Comparison of ENCODE assay signal across 9 cellular contexts in the genomic region with DNA sequence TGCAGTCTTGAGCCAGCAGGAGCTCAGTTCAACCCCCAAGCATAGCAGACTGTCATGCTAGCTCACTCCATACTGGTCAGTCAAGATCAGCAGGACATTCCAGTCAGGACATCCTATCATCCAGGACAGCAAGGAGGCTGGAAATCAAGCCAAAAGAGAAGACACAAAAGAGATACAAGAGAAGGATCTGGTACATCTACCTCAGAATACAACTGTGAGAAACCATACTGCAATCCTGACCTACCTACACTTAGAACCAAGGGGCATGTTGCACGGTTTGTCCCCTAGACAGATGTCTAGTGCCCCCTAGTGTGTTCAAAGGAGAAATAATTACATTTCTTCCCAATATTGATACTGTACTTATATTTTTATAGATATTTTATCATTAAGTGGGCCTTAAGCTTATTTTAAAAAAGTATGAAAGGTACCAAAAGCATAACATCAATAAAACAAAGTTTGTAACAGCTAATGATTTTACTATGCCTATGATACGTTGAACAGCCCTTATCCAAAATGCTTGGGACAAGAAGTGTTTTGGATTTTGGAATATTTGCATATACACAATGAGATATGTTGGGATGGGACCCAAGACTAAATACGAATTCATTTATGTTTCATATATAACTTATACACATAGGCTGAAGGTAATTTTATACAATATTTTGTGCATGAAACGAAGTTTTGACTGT. TPM values are rescaled to one million over a fixed set of nuclear protein-coding genes. Genes with fewer than 3 reads are reported as not detected.
A peak's percentile ranks its signal among the peaks of the same experiment; 100 is the strongest.
DNase-seq lines count a peak whose midpoint lies in the region; ATAC-seq, FAIRE-seq and TF ChIP-seq lines count a peak whose summit lies in the region.
"Had no signal": no experiment of that assay in that cellular context is flagged by ENCODE, and none has a peak within 500 bp of the region (broad histone marks: within the 10 kb centered on the region; RNA-seq: fewer than 3 reads in every experiment).

No MANE protein-coding gene starts in this region.

- no peak for TF ChIP-seq POLR2A in endothelial cell of umbilical vein (IDR thresholded peaks at IDR 0.05; ENCODE audit: low read depth, low read length)
- no peak for TF ChIP-seq POLR2A in GM18505 (IDR thresholded peaks at IDR 0.05; ENCODE audit: borderline replicate concordance, extremely low read depth, insufficient read depth, insufficient read length)

- BruUV-seq in PC-3 (replicated peaks; lab: Mats Ljungman, UMichigan): no TSS peak
- BruUV-seq in endothelial cell of umbilical vein (replicated peaks; lab: Mats Ljungman, UMichigan): no TSS peak

- FAIRE-seq in endothelial cell of umbilical vein (lab: Jason Lieb, UNC): peak; percentile 75

- TF ChIP-seq CTCF in PC-3 (conservative IDR thresholded peaks at IDR 0.05; ENCODE audit: low read depth, low read length) (peak; percentile 99), endothelial cell of umbilical vein (IDR thresholded peaks at IDR 0.05; ENCODE audit: extremely low read depth in 1 of 2, insufficient read depth in 1 of 2, low read depth in 1 of 2, low read length in 2 of 2) (peak; percentile 40 to 49), neural cell (IDR thresholded peaks at IDR 0.05; ENCODE audit: poor library complexity, severe bottlenecking) (peak; percentile 71)

- peak; percentile 72 for TF ChIP-seq RAD21 in neural cell (conservative IDR thresholded peaks at IDR 0.05)

- intact Hi-C loops in PC-3 (cut with micrococcal nuclease) (loop anchor here (1.0 to 10.0 kb wide), 2 partner anchors 105 to 957 kb away; no protein-coding TSS in a partner anchor), endothelial cell of umbilical vein (cut with micrococcal nuclease) (loop anchor here (1.0 to 10.0 kb wide), 4 partner anchors 105 to 957 kb away; no protein-coding TSS in a partner anchor)

- H3K4me1 ChIP-seq in PC-3 (ENCODE audit: insufficient read depth, low read length) (peaks cover 5% of the 10 kb centered on the region), endothelial cell of umbilical vein (ENCODE audit: control insufficient read depth, extremely low read depth, insufficient read depth, low read length) (peaks cover 2% of the 10 kb centered on the region)
- H3K4me1 ChIP-seq: SJSA1 had no signal

- peak; percentile 75 for ATAC-seq in PC-3
- ATAC-seq in HG03432 (IDR thresholded peaks at IDR 0.05; ENCODE audit: unreplicated experiment): no peak
- ATAC-seq in GM18505 (IDR thresholded peaks at IDR 0.05; ENCODE audit: unreplicated experiment): no peak

- H3K9me3 ChIP-seq in PC-3 (ENCODE audit: low read length) (no peaks in the 10 kb centered on the region), endothelial cell of umbilical vein (replicated peaks; ENCODE audit: control insufficient read depth, insufficient read depth, low read length) (no peaks in the 10 kb centered on the region), neural cell (ENCODE audit: low read length) (no peaks in the 10 kb centered on the region)
- H3K9me3 ChIP-seq: SJSA1 had no signal

- H3K79me2 ChIP-seq in PC-3 (ENCODE audit: low read length) (peaks cover 6% of the 10 kb centered on the region; the same call in 1 of the 2 replicates), endothelial cell of umbilical vein (ENCODE audit: control insufficient read depth, insufficient read depth, low read length) (peaks cover 75% of the 10 kb centered on the region), neural cell (replicated peaks; ENCODE audit: insufficient read depth, low read length) (no peaks in the 10 kb centered on the region)

- H3K27ac ChIP-seq in PC-3 (ENCODE audit: low read length): no peak overlapping the region
- H3K27ac ChIP-seq in endothelial cell of umbilical vein (ENCODE audit: insufficient read depth, low read depth, low read length): no peak overlapping the region
- no peak overlapping the region for H3K27ac ChIP-seq in neural cell (ENCODE audit: low read length)
- H3K27ac ChIP-seq: SJSA1 had no signal

- POLR2A ChIA-PET in PC-3 (lab: Charles Lee; ENCODE audit: unreplicated experiment) (no interaction called here), endothelial cell of umbilical vein (lab: Charles Lee) (no interaction called here)

- H4K20me1 ChIP-seq in PC-3 (ENCODE audit: low read length): no peaks in the 10 kb centered on the region
- H4K20me1 ChIP-seq in endothelial cell of umbilical vein (replicated peaks; ENCODE audit: control insufficient read depth, extremely low read depth, insufficient read depth, low read length): peaks cover 2% of the 10 kb centered on the region
- no peaks in the 10 kb centered on the region for H4K20me1 ChIP-seq in neural cell (ENCODE audit: insufficient read depth)

- no peaks in the 10 kb centered on the region for H3K9me1 ChIP-seq in endothelial cell of umbilical vein (replicated peaks; ENCODE audit: control insufficient read depth, extremely low read depth, insufficient read depth, low read length)

- CTCF ChIA-PET in PC-3 (lab: Charles Lee) (interaction anchor here (0.5 to 3.4 kb wide), 8 partner anchors 23 to 854 kb away, joined by 3 to 54 read pairs (median 4); no protein-coding TSS in a partner anchor), endothelial cell of umbilical vein (lab: Charles Lee) (interaction anchor here (0.6 to 6.7 kb wide), 10 partner anchors 10 to 855 kb away, joined by 3 to 109 read pairs (median 5); no protein-coding TSS in a partner anchor)

- H3K27me3 ChIP-seq in PC-3 (ENCODE audit: low read length) (no peaks in the 10 kb centered on the region), endothelial cell of umbilical vein (ENCODE audit: control insufficient read depth in 2 of 2, insufficient read depth in 2 of 2, low read length in 2 of 2) (no peaks in the 10 kb centered on the region), neural cell (ENCODE audit: insufficient read depth, low read depth, low read length) (no peaks in the 10 kb centered on the region)
- H3K27me3 ChIP-seq: SJSA1 had no signal

- H3K36me3 ChIP-seq in PC-3 (ENCODE audit: low read depth, low read length) (peaks cover 23% of the 10 kb centered on the region; the same call in 1 of the 2 replicates), endothelial cell of umbilical vein (ENCODE audit: control insufficient read depth in 2 of 2, extremely low read depth in 1 of 2, insufficient read depth in 2 of 2, low read length in 2 of 2) (peaks cover 8 to 19% of the 10 kb centered on the region in 2 experiments), neural cell (ENCODE audit: insufficient read depth, low read length) (no peaks in the 10 kb centered on the region)

- dilution Hi-C loops in endothelial cell of umbilical vein (cut with MboI; ENCODE audit: extremely low pct_ligation_motif_present, low sequenced_read_pairs): no loop called here

- H3K4me2 ChIP-seq in PC-3 (ENCODE audit: low read length): no peak overlapping the region
- no peak overlapping the region for H3K4me2 ChIP-seq in endothelial cell of umbilical vein (ENCODE audit: insufficient read depth, low read length)
- H3K4me2 ChIP-seq in neural cell (ENCODE audit: low read length): no peak overlapping the region

- peak; percentile 52 for DNase-seq in DMS114 treated with DMSO at 0.1 percent for 48 hours (lab: John Stamatoyannopoulos, UW; ENCODE audit: unreplicated experiment)
- peak; percentile 44 for DNase-seq in HCEC 1CT
- peak; percentile 72 for DNase-seq in PC-3
- DNase-seq in endothelial cell of umbilical vein (ENCODE audit: low read depth, low spot score): peak; percentile 26
- DNase-seq in GOT3 (lab: John Stamatoyannopoulos, UW): no peak

- H3K9me2 ChIP-seq in PC-3 (replicated peaks; ENCODE audit: low read length) (no peaks in the 10 kb centered on the region), neural cell (ENCODE audit: insufficient read depth, low read length) (no peaks in the 10 kb centered on the region)

- H3K9ac ChIP-seq in PC-3 (ENCODE audit: low read length): no peak overlapping the region
- H3K9ac ChIP-seq in endothelial cell of umbilical vein (replicated peaks; ENCODE audit: extremely low read depth, insufficient read depth, low read length): no peak overlapping the region
- H3K9ac ChIP-seq in neural cell (ENCODE audit: low read length): no peak overlapping the region

- H2AFZ ChIP-seq in PC-3 (ENCODE audit: low read length) (no peak overlapping the region), endothelial cell of umbilical vein (ENCODE audit: low read depth, low read length) (no peak overlapping the region), neural cell (ENCODE audit: low read depth, low read length) (no peak overlapping the region)

- no peak for TF ChIP-seq EP300 in neural cell (conservative IDR thresholded peaks at IDR 0.05; ENCODE audit: poor library complexity, severe bottlenecking)

- H3F3A ChIP-seq in PC-3 (ENCODE audit: low read length, unreplicated experiment): no peaks in the 10 kb centered on the region
- no peaks in the 10 kb centered on the region for H3F3A ChIP-seq in neural cell (ENCODE audit: insufficient read depth, low read length, poor library complexity, severe bottlenecking)

- H3K4me3 ChIP-seq in PC-3 (ENCODE audit: low read length) (no peak overlapping the region), endothelial cell of umbilical vein (replicated peaks in 1 of 3; ENCODE audit: insufficient read depth in 1 of 3, low read depth in 1 of 3, low read length in 3 of 3) (no peak overlapping the region), neural cell (ENCODE audit: low read length) (no peak overlapping the region)
- H3K4me3 ChIP-seq: SJSA1 had no signal

TF ChIP-seq in endothelial cell of umbilical vein, 7 proteins besides CTCF, POLR2A, EP300 and RAD21 (continues in another document):
- TF ChIP-seq, protein P1, sequence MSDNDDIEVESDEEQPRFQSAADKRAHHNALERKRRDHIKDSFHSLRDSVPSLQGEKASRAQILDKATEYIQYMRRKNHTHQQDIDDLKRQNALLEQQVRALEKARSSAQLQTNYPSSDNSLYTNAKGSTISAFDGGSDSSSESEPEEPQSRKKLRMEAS (IDR thresholded peaks at IDR 0.05; ENCODE audit: insufficient read depth, insufficient read length): no peak

TF ChIP-seq in neural cell, 6 proteins besides CTCF, POLR2A, EP300 and RAD21:
- peak; percentile 76 for TF ChIP-seq SMC3 (conservative IDR thresholded peaks at IDR 0.05; ENCODE audit: poor library complexity)
- TF ChIP-seq TAF1 (IDR thresholded peaks at IDR 0.05; ENCODE audit: low read depth): no peak
- no peak for TF ChIP-seq POLR2AphosphoS5 (IDR thresholded peaks at IDR 0.05)
TF ChIP-seq in neural cell: peak in this region for 1.

RNA-seq across cellular contexts. Expression of gene ERCC6, which starts 26.7 kb away (rescaled TPM):
- total RNA-seq in PC-3 (2014; rRNA removed): 36.7 and 43.0 TPM in 2 replicates
- 39.6 and 59.6 TPM in 2 replicates for total RNA-seq in endothelial cell of umbilical vein
- polyA plus RNA-seq in endothelial cell of umbilical vein: 15.3 and 15.9 TPM in 2 replicates
- polyA plus RNA-seq in endothelial cell of umbilical vein (2011; cell fraction: cytosol; rRNA removed): 14.8 and 16.1 TPM in 2 replicates
- 42.1 and 44.4 TPM in 2 replicates for polyA plus RNA-seq in endothelial cell of umbilical vein (2011; cell fraction: nucleus; rRNA removed)
- polyA plus RNA-seq in endothelial cell of umbilical vein (2012): 33.2 and 44.5 TPM in 2 replicates
- polyA minus RNA-seq in endothelial cell of umbilical vein: 128 and 141 TPM in 2 replicates
- polyA minus RNA-seq in endothelial cell of umbilical vein (2011; cell fraction: cytosol; rRNA and poly(A)+ RNA removed): 19.8 TPM
- 87.5 and 88.1 TPM in 2 replicates for polyA minus RNA-seq in endothelial cell of umbilical vein (2011; cell fraction: nucleus; rRNA and poly(A)+ RNA removed)
- 13.9 and 16.8 TPM in 2 replicates for polyA plus RNA-seq in neural cell
- polyA minus RNA-seq in neural cell: 58.4 and 63.1 TPM in 2 replicates

Comparison
In these comparisons a context has a peak if more than half of its experiments do, and no peak if none do; other contexts are left out.
1. CTCF ChIP-seq: peak in every context shown above with its lines; median percentile 99 in PC-3; 71 in neural cell; 44 in endothelial cell of umbilical vein.